ENCODE assay signal across 17 cellular contexts in the genomic region with DNA sequence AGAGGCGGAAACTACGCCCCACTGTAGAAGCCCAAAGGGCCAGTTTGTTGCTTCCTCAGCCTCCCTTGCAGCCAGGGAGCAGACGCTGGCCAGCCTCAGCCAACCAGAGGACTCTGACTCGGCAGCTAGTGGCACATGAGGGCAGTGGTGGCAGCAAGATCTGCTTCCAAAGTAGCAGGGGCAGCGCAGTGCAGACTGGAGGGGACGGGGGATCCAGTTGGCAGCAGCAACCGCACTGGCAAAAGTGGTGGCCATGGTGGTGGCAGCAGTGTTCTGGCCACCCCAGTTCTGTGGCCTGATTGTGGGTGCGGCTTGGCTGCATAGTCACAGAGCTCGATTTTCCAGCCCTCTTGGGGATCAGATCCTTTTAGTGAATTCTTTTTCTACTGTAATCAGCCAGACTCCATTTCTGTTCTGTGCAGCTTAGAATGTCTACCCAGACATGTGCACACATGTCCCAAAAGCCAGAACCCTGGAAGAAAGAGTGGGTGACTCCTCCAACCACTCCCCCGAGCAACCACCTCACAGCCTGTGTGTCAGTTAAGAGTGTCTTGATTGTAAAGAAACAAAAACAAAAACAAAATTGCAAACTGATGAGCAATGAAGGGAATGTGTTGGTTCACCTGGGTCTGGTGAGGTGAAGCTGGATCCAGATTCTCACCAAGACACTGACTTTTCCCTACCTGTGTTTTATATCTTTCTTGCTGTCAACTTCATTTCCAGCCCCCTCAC. TPM values are rescaled to one million over a fixed set of nuclear protein-coding genes. Genes with fewer than 3 reads are reported as not detected.
A peak's percentile ranks its signal among the peaks of the same experiment; 100 is the strongest.
DNase-seq lines count a peak whose midpoint lies in the region; ATAC-seq and TF ChIP-seq lines count a peak whose summit lies in the region.
"Had no signal": no experiment of that assay in that cellular context is flagged by ENCODE, and none has a peak within 500 bp of the region (broad histone marks: within the 10 kb centered on the region; RNA-seq: fewer than 3 reads in every experiment).

No MANE protein-coding gene starts in this region.

- H2AK5ac ChIP-seq in trophoblast cell (ENCODE audit: low read length), result no peak overlapping the region

- WGBS in esophagus squamous epithelium, 2 donors, result 30 to 68% methylated on average over 3 to 6 of the region's 10 CpGs
- no CpG with 5 or more reads among the region's 10 CpGs for WGBS in trophoblast cell (ENCODE audit: extremely low coverage, insufficient coverage, insufficient read length)

- H3K4me2 ChIP-seq in GM23338 (no peak overlapping the region), trophoblast cell (ENCODE audit: low read length) (no peak overlapping the region)

- TF ChIP-seq CTCF in GM23338 (conservative IDR thresholded peaks at IDR 0.05; ENCODE audit: low read depth in 2 of 2), result no peak
- no peak for TF ChIP-seq CTCF in RWPE2 (IDR thresholded peaks at IDR 0.05; ENCODE audit: poor library complexity, severe bottlenecking)
- no peak for TF ChIP-seq CTCF in esophagus squamous epithelium (IDR thresholded peaks at IDR 0.05)

- H3K27ac ChIP-seq in GM23338 (ENCODE audit: low read depth) (no peak overlapping the region), RWPE2 (ENCODE audit: poor library complexity, severe bottlenecking) (peak overlapping the region; percentile 88), esophagus squamous epithelium (peak overlapping the region; percentile 20 to 59 (median 42)), trophoblast cell (ENCODE audit: low read depth, low read length) (no peak overlapping the region)

- peaks cover 2% of the 10 kb centered on the region for H3K79me1 ChIP-seq in trophoblast cell (ENCODE audit: low read length)

- intact Hi-C loops in esophagus squamous epithelium (cut with DNase I), result no loop called here

- H3K4ac ChIP-seq in trophoblast cell (ENCODE audit: low read depth, low read length), result no peak overlapping the region

- H3K14ac ChIP-seq in trophoblast cell (ENCODE audit: low read length), result no peak overlapping the region

- no peak overlapping the region for H3K4me3 Mint-ChIP-seq in GM23338
- H3K4me3 Mint-ChIP-seq: CD14-positive monocyte had no signal

- no peaks in the 10 kb centered on the region for H3K9me2 ChIP-seq in GM23338 (ENCODE audit: insufficient read depth)

- peak overlapping the region; percentile 52 for H2BK120ac ChIP-seq in trophoblast cell (ENCODE audit: insufficient read depth, low read length, poor library complexity)

- no peak overlapping the region for H4K12ac ChIP-seq in trophoblast cell (ENCODE audit: low read depth, low read length)

- no peak for DNase-seq in GM23338 (ENCODE audit: low spot score)
- DNase-seq in RWPE2 (ENCODE audit: low spot score), result no peak
- no peak for DNase-seq in esophagus squamous epithelium (lab: John Stamatoyannopoulos, UW)
- peak in 1 of 2 donors; percentile 59 for DNase-seq in trophoblast cell
- no peak for DNase-seq in NCI-H345 treated with DMSO at 0.1 percent for 48 hours (lab: John Stamatoyannopoulos, UW; ENCODE audit: unreplicated experiment)
- no peak for DNase-seq in AG08396 (ENCODE audit: low spot score)
- DNase-seq: COR-L47, DMS153, KG1, NCI-H1092 treated with DMSO at 0.1 percent for 48 hours, NCI-H1694, NCI-H345 had no signal

- no peaks in the 10 kb centered on the region for H3F3A ChIP-seq in GM23338 (replicated peaks; ENCODE audit: low read depth)

- no peaks in the 10 kb centered on the region for H3K4me1 Mint-ChIP-seq in GM23338

- no peak overlapping the region for H3K18ac ChIP-seq in trophoblast cell (ENCODE audit: low read length)

- H4K8ac ChIP-seq in trophoblast cell (ENCODE audit: low read depth, low read length), result peak overlapping the region; percentile 36

- H3K9me3 ChIP-seq in RWPE2 (ENCODE audit: severe bottlenecking) (no peaks in the 10 kb centered on the region), esophagus squamous epithelium (peaks cover 0 to 4% (median 0%) of the 10 kb centered on the region in 3 donors), trophoblast cell (ENCODE audit: insufficient read depth, low read depth, low read length) (no peaks in the 10 kb centered on the region)
- H3K9me3 ChIP-seq: MG63 had no signal

- peaks cover 4% of the 10 kb centered on the region for H3K27me3 Mint-ChIP-seq in GM23338 (ENCODE audit: insufficient read depth, low read depth, poor library complexity)

- peak overlapping the region; percentile 45 for H4K91ac ChIP-seq in trophoblast cell (ENCODE audit: low read depth, low read length)

- ATAC-seq in GM23338 (no peak; the same call in 2 of the 3 replicates), RWPE2 (ENCODE audit: low read depth) (peak; percentile 66), HG02798 (IDR thresholded peaks at IDR 0.05; ENCODE audit: poor library complexity, unreplicated experiment) (no peak), HG02970 (IDR thresholded peaks at IDR 0.05; ENCODE audit: low FRiP score, unreplicated experiment) (no peak)

- H4K20me1 ChIP-seq in GM23338 (replicated peaks; ENCODE audit: insufficient read depth), result no peaks in the 10 kb centered on the region

- H3K36me3 ChIP-seq in GM23338 (ENCODE audit: insufficient read depth), result no peaks in the 10 kb centered on the region
- H3K36me3 ChIP-seq in RWPE2 (ENCODE audit: low read depth), result no peaks in the 10 kb centered on the region
- H3K36me3 ChIP-seq in esophagus squamous epithelium, result no peaks in the 10 kb centered on the region
- H3K36me3 ChIP-seq in trophoblast cell (ENCODE audit: control insufficient read depth in 1 of 2, insufficient read depth in 2 of 2, low read length in 2 of 2), result no peaks in the 10 kb centered on the region
- H3K36me3 ChIP-seq: HAP-1, MG63 had no signal

- no peak overlapping the region for H3K23ac ChIP-seq in trophoblast cell (ENCODE audit: low read length)

- 0 out of 2 replicates have a peak overlapping the region, but pooled peaks have one; percentile 69 for H2AFZ ChIP-seq in GM23338
- peak overlapping the region; percentile 17 for H2AFZ ChIP-seq in trophoblast cell (ENCODE audit: insufficient read depth, low read length, poor library complexity)

- no peaks in the 10 kb centered on the region for H3K4me1 ChIP-seq in GM23338 (ENCODE audit: insufficient read depth)
- H3K4me1 ChIP-seq in RWPE2 (ENCODE audit: insufficient read depth, poor library complexity, severe bottlenecking), result peaks cover 27% of the 10 kb centered on the region
- peaks cover 11 to 46% (median 19%) of the 10 kb centered on the region in 3 donors for H3K4me1 ChIP-seq in esophagus squamous epithelium
- H3K4me1 ChIP-seq in trophoblast cell (ENCODE audit: control insufficient read depth in 1 of 2, insufficient read depth in 2 of 2, low read length in 2 of 2), result peaks cover 0 to 3% of the 10 kb centered on the region in 2 experiments
- H3K4me1 ChIP-seq: HAP-1 had no signal

- H3K9me3 Mint-ChIP-seq in GM23338, result peaks cover 7% of the 10 kb centered on the region; the same call in 2 of the 3 replicates

- H2BK12ac ChIP-seq in trophoblast cell (ENCODE audit: low read length), result no peak overlapping the region

- H3K4me3 ChIP-seq in GM23338 (no peak overlapping the region), RWPE2 (ENCODE audit: severe bottlenecking) (no peak overlapping the region), esophagus squamous epithelium (no peak overlapping the region), trophoblast cell (ENCODE audit: low read depth, low read length) (no peak overlapping the region)
- H3K4me3 ChIP-seq: HAP-1, MG63 had no signal

- no peak overlapping the region for H3K27ac Mint-ChIP-seq in GM23338
- H3K27ac Mint-ChIP-seq: CD14-positive monocyte had no signal

- no peaks in the 10 kb centered on the region for H3K27me3 ChIP-seq in GM23338 (ENCODE audit: insufficient read depth)
- H3K27me3 ChIP-seq in RWPE2 (ENCODE audit: insufficient read depth, poor library complexity, severe bottlenecking), result no peaks in the 10 kb centered on the region
- H3K27me3 ChIP-seq in esophagus squamous epithelium, result peaks cover 0 to 65% (median 0%) of the 10 kb centered on the region in 4 donors
- no peaks in the 10 kb centered on the region for H3K27me3 ChIP-seq in trophoblast cell (ENCODE audit: insufficient read depth, low read length)
- H3K27me3 ChIP-seq: MG63 had no signal

- no peak overlapping the region for H2BK5ac ChIP-seq in trophoblast cell (ENCODE audit: low read depth, low read length, poor library complexity)

- no peak for TF ChIP-seq POLR2A in esophagus squamous epithelium (IDR thresholded peaks at IDR 0.05)

- H3K79me2 ChIP-seq in GM23338 (replicated peaks; ENCODE audit: insufficient read depth), result no peaks in the 10 kb centered on the region
- H3K79me2 ChIP-seq in trophoblast cell (ENCODE audit: control insufficient read depth, insufficient read depth, low read length, poor library complexity), result no peaks in the 10 kb centered on the region

- H3K36me3 Mint-ChIP-seq in GM23338 (ENCODE audit: low read depth), result no peaks in the 10 kb centered on the region
- H3K36me3 Mint-ChIP-seq: CD14-positive monocyte had no signal

- H3K9ac ChIP-seq in trophoblast cell (ENCODE audit: low read length), result peak overlapping the region; percentile 41

TF ChIP-seq in GM23338, 12 proteins besides CTCF, POLR2A, EP300 and RAD21 (continues in another document):
- no peak for TF ChIP-seq ZNF331 (CRISPR knock-in tag; IDR thresholded peaks at IDR 0.05; ENCODE audit: low read depth)
- no peak for TF ChIP-seq ETS1 (IDR thresholded peaks at IDR 0.05)
- TF ChIP-seq NANOG (IDR thresholded peaks at IDR 0.05; ENCODE audit: borderline replicate concordance), result no peak

RNA-seq across cellular contexts. Expression of gene ZBTB43, which starts 11.0 kb away (rescaled TPM):
- total RNA-seq in GM23338 (2014; rRNA removed; shearing (Covaris generic)), result 11.8 and 12.7 TPM in 2 replicates
- polyA plus RNA-seq in GM23338 (2016; fragmentation: Nextera tagmentation; extraction: Ambion mirVana), result 8.8 and 9.7 TPM in 2 replicates
- total RNA-seq in esophagus squamous epithelium, result 10 to 100 TPM in 3 of 4 donors, 1 to 10 TPM in 1; 9.9 to 14.3 (median 12.9) TPM
- 10.3 and 10.5 TPM in 2 replicates for polyA plus RNA-seq in trophoblast cell (2013)

Comparison
In these comparisons a context has a peak if more than half of its experiments do, and no peak if none do; other contexts are left out.
1. H3K27ac ChIP-seq: peak in RWPE2 (single experiment) and esophagus squamous epithelium (4 of 4); none in GM23338 (single experiment) and trophoblast cell (single experiment).